In the genomic region with DNA sequence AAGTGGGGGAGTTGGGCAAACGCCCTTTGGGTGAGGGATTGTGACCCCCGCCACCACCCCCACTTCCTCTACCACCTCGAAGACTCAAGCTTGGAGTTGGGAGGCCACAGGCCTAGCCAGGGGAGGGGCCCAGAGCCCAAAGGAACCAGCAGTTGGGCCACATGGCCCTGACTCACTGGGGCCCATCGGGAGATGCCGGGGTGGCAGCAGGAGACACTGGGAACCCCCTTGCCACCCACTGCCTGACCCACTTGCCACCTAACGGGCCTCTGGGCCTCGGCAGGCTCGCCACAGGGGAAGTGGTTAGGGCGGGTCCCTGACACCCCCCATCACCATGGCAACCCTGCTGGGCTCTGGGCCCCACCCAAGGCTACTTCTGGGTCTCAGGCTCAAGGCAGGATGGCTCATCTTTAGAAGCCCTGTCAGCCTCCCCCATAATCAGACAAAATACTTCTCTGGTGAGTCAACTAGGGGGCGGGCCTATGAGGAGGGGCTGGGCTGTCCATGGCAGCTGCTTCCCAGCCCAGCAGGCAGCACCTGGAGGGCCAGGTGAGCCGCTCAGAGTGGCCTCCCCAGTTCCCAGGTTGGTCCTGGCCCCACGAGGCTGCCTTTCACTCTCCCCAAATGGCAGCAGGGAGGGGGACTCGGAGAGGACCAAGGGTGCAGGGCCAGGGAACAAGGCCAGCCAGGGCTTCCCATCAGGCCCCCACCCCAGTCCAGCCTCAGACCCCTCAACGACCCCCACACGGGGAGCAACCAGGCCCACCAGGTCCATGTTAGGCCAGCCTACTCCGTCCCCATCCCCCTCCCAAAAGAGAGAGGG, we compare ENCODE assay signal across 8 cellular contexts. TPM values are rescaled to one million over a fixed set of nuclear protein-coding genes. Genes with fewer than 3 reads are reported as not detected.
DNase-seq lines count a peak whose midpoint lies in the region; ATAC-seq and TF ChIP-seq lines count a peak whose summit lies in the region.

No MANE protein-coding gene starts in this region.

- peak overlapping the region; percentile 24 to 44 for H3K4me3 ChIP-seq in aorta (ENCODE audit: low read length in 2 of 2)

- intact Hi-C loops in Right ventricle myocardium inferior (cut with DNase I): no loop called here
- intact Hi-C loops in aorta (cut with DNase I): no loop called here

- H3K27ac ChIP-seq in aorta (ENCODE audit: low read depth in 1 of 2, low read length in 2 of 2): peak overlapping the region in 1 of 2 donors; percentile 88

- TF ChIP-seq POLR2A in Raji (IDR thresholded peaks at IDR 0.05; ENCODE audit: insufficient read depth, low read depth, low read length): 0 out of 2 replicates have a peak, but pooled peaks have one; percentile 18

- no peaks in the 10 kb centered on the region for H3K4me1 ChIP-seq in aorta (ENCODE audit: control insufficient read depth in 1 of 2, insufficient read depth in 2 of 2, low read length in 2 of 2)

- DNase-seq in ELF-1 (ENCODE audit: low read depth, low spot score) (peak; percentile 90), activated gamma-delta T cell treated with Interleukin-2 at 50 U/mL for 16 hours (peak; percentile 96), Right ventricle myocardium inferior (ENCODE audit: missing footprints) (peak; percentile 88), renal cortical epithelial cell (ENCODE audit: low read depth) (peak; percentile 89), aorta (peak; percentile 90 to 92)

- H3K27me3 ChIP-seq in aorta (ENCODE audit: control insufficient read depth in 1 of 2, insufficient read depth in 2 of 2, low read length in 1 of 2): no peaks in the 10 kb centered on the region

- ATAC-seq in HG03442 (IDR thresholded peaks at IDR 0.05; ENCODE audit: unreplicated experiment) (peak; percentile 33), Right ventricle myocardium inferior (peak; percentile 38), aorta (ENCODE audit: low FRiP score) (peak; percentile 37), GM19455 (IDR thresholded peaks at IDR 0.05; ENCODE audit: unreplicated experiment) (no peak)

- no peaks in the 10 kb centered on the region for H3K9me3 ChIP-seq in aorta (ENCODE audit: control insufficient read depth, low read length)

- 2 to 39% methylated on average over 15 to 16 of the region's 16 CpGs for WGBS in aorta, 2 donors

- H3K36me3 ChIP-seq in aorta (ENCODE audit: control insufficient read depth in 1 of 2, insufficient read depth in 2 of 2, low read length in 1 of 2): peaks cover 0 to 12% of the 10 kb centered on the region in 2 donors

RNA-seq across cellular contexts. Expression of gene FLNA, which starts 5.6 kb away (rescaled TPM):
- 253 TPM for total RNA-seq in Right ventricle myocardium inferior
- 1,833 and 2,112 TPM in 2 replicates for total RNA-seq in renal cortical epithelial cell
- 1,000 to 10,000 TPM; 4,329 to 7,587 TPM for total RNA-seq in aorta
- 1,000 to 10,000 TPM in 1 of 2 donors, 100 to 1,000 TPM in 1; 515 to 7,857 TPM for polyA plus RNA-seq in aorta

RNA-seq across cellular contexts. Expression of gene EMD, which starts 10.3 kb away (rescaled TPM):
- total RNA-seq in Right ventricle myocardium inferior: 51.1 TPM
- total RNA-seq in renal cortical epithelial cell: 14.9 and 16.8 TPM in 2 replicates
- total RNA-seq in aorta: 10 to 100 TPM; 49.9 to 73.1 TPM
- 100 to 1,000 TPM in 1 of 2 donors, 10 to 100 TPM in 1; 97.7 to 157 TPM for polyA plus RNA-seq in aorta

RNA-seq across cellular contexts. Expression of gene RPL10, which starts 29.3 kb away (rescaled TPM):
- total RNA-seq in Right ventricle myocardium inferior: 2,181 TPM
- total RNA-seq in renal cortical epithelial cell: 3,735 and 5,196 TPM in 2 replicates
- 1,000 to 10,000 TPM; 2,525 to 2,861 TPM for total RNA-seq in aorta
- polyA plus RNA-seq in aorta: 1,000 to 10,000 TPM; 7,028 to 7,505 TPM

RNA-seq across cellular contexts. Expression of gene DNASE1L1, which starts 40.2 kb away (rescaled TPM):
- total RNA-seq in Right ventricle myocardium inferior (52.3 TPM), renal cortical epithelial cell (34.7 and 42.5 TPM in 2 replicates), aorta (10 to 100 TPM; 25.9 to 29.0 TPM)
- polyA plus RNA-seq in aorta: 10 to 100 TPM; 37.3 to 46.2 TPM

RNA-seq across cellular contexts. Expression of gene TAFAZZIN, which starts 42.5 kb away (rescaled TPM):
- total RNA-seq in Right ventricle myocardium inferior: 36.1 TPM
- total RNA-seq in renal cortical epithelial cell: 16.8 and 21.2 TPM in 2 replicates
- total RNA-seq in aorta: 10 to 100 TPM; 30.8 to 59.6 TPM
- 100 to 1,000 TPM in 1 of 2 donors, 1 to 10 TPM in 1; 5.5 to 129 TPM for polyA plus RNA-seq in aorta
